19 cellular contexts compared by ENCODE assay signal in genomic region chr1:85888961-85889360, GRCh38.
DNase-seq lines count a peak whose midpoint lies in the region; ATAC-seq and TF ChIP-seq lines count a peak whose summit lies in the region.
"Had no signal": no experiment of that assay in that cellular context is flagged by ENCODE, and none has a peak within 500 bp of the region (broad histone marks: within the 10 kb centered on the region; RNA-seq: fewer than 3 reads in every experiment).

No MANE protein-coding gene starts in this region.

- BruUV-seq in MCF 10A (replicated peaks; lab: Mats Ljungman, UMichigan) (no TSS peak), mammary epithelial cell (replicated peaks; lab: Mats Ljungman, UMichigan) (no TSS peak)

- dilution Hi-C loops in mammary epithelial cell (cut with HindIII; ENCODE audit: low sequenced_read_pairs): no loop called here

- no peak overlapping the region for H3K27ac ChIP-seq in mammary epithelial cell (ENCODE audit: insufficient read depth, low read depth, low read length)
- H3K27ac ChIP-seq: GM23248 had no signal

- H3K4me3 ChIP-seq in mammary epithelial cell (replicated peaks in 1 of 3; ENCODE audit: insufficient read depth in 1 of 3, low read depth in 2 of 3, low read length in 3 of 3) (no peak overlapping the region), cardiac fibroblast (replicated peaks in 1 of 2; ENCODE audit: low read depth in 2 of 2, low read length in 2 of 2) (no peak overlapping the region)
- H3K4me3 ChIP-seq: GM23248, HAP-1 had no signal

- POLR2A ChIA-PET in MCF 10A (lab: Yijun Ruan, JAX): interaction anchor here (1.1 kb wide), 1 partner anchor 308 kb away, joined by 4 read pairs; no protein-coding TSS in a partner anchor

- no peaks in the 10 kb centered on the region for H3K4me1 ChIP-seq in mammary epithelial cell (ENCODE audit: insufficient read depth, low read length)
- H3K4me1 ChIP-seq: BE2C had no signal

- H3K79me2 ChIP-seq in mammary epithelial cell (ENCODE audit: insufficient read depth, low read length): no peaks in the 10 kb centered on the region

- DNase-seq in MCF 10A (ENCODE audit: unreplicated experiment) (peak; percentile 33), mammary epithelial cell (no peak), cardiac fibroblast (ENCODE audit: low read depth in 2 of 2) (peak; percentile 20 to 25), fibroblast of gingiva (ENCODE audit: low read depth) (peak; percentile 80), iris pigment epithelial cell (ENCODE audit: low read depth) (peak; percentile 3), DMS79 (lab: John Stamatoyannopoulos, UW) (no peak), Right ventricle myocardium inferior (ENCODE audit: missing footprints) (no peak)
- DNase-seq: 8988T; BE2C; C1 segment of cervical spinal cord; CD4-positive, CD25-positive, alpha-beta regulatory T cell; CD8-positive, alpha-beta memory T cell; COR-L47; DMS 273 treated with DMSO at 0.1 percent for 48 hours; DMS53; GM23248 had no signal

- H4K20me1 ChIP-seq in mammary epithelial cell (ENCODE audit: insufficient read depth, low read length): no peaks in the 10 kb centered on the region

- CTCF ChIA-PET in MCF 10A (lab: Yijun Ruan, JAX) (interaction anchor here (0.6 to 1.3 kb wide), 5 partner anchors 9 to 631 kb away, joined by 3 to 9 read pairs (median 5); partner anchors contain the start of gene ZNHIT6), mammary epithelial cell (lab: Charles Lee; ENCODE audit: low non-redundant PET) (no interaction called here)

- H3K4me3 Mint-ChIP-seq in MCF 10A (ENCODE audit: unreplicated experiment): no peak overlapping the region
- H3K4me3 Mint-ChIP-seq: CD4-positive, CD25-positive, alpha-beta regulatory T cell; CD8-positive, alpha-beta memory T cell; IgD-negative memory B cell had no signal

- H3K9me3 ChIP-seq in mammary epithelial cell (replicated peaks; ENCODE audit: insufficient read depth, low read length): no peaks in the 10 kb centered on the region
- H3K9me3 ChIP-seq: BE2C, HAP-1 had no signal

- no peaks in the 10 kb centered on the region for H3K9me3 Mint-ChIP-seq in MCF 10A (ENCODE audit: unreplicated experiment)
- H3K9me3 Mint-ChIP-seq: IgD-negative memory B cell had no signal

- TF ChIP-seq CTCF in MCF 10A (IDR thresholded peaks at IDR 0.05; ENCODE audit: unreplicated experiment) (no peak), mammary epithelial cell (conservative IDR thresholded peaks at IDR 0.05 in 1 of 2, IDR thresholded peaks at IDR 0.05 in 1 of 2; ENCODE audit: extremely low read depth in 1 of 2, insufficient read depth in 1 of 2, low read depth in 1 of 2, low read length in 2 of 2) (no peak), cardiac fibroblast (IDR thresholded peaks at IDR 0.05; ENCODE audit: low read depth, low read length) (no peak)

- in situ Hi-C loops in mammary epithelial cell (cut with MboI; ENCODE audit: low sequenced_read_pairs in 2 of 2): loop anchor here (25.0 kb wide), 2 partner anchors 402 to 577 kb away; no protein-coding TSS in a partner anchor

- no peaks in the 10 kb centered on the region for H3K4me1 Mint-ChIP-seq in MCF 10A (ENCODE audit: insufficient read depth, unreplicated experiment)
- H3K4me1 Mint-ChIP-seq: CD4-positive, CD25-positive, alpha-beta regulatory T cell; CD8-positive, alpha-beta memory T cell; IgD-negative memory B cell had no signal

- H3K27me3 ChIP-seq in mammary epithelial cell (ENCODE audit: insufficient read depth, low read length): no peaks in the 10 kb centered on the region
- H3K27me3 ChIP-seq: BE2C had no signal

- WGBS in mammary epithelial cell (ENCODE audit: low coverage, missing lambda C conversion rate): 45% methylated on average over 3 of the region's 3 CpGs

- H3K9ac ChIP-seq in mammary epithelial cell (ENCODE audit: insufficient read depth, low read length): no peak overlapping the region
- H3K9ac ChIP-seq: GM23248 had no signal

- H3K4me2 ChIP-seq in mammary epithelial cell (ENCODE audit: insufficient read depth, low read depth, low read length): no peak overlapping the region

- ATAC-seq in HG02981 (IDR thresholded peaks at IDR 0.05; ENCODE audit: unreplicated experiment): no peak
- ATAC-seq in Right ventricle myocardium inferior: no peak

- no peak overlapping the region for H2AFZ ChIP-seq in mammary epithelial cell (ENCODE audit: low read depth, low read length)
- H2AFZ ChIP-seq: GM23248 had no signal

- peaks cover 13% of the 10 kb centered on the region for H3K27me3 Mint-ChIP-seq in MCF 10A (ENCODE audit: insufficient read depth, unreplicated experiment)
- H3K27me3 Mint-ChIP-seq: CD4-positive, CD25-positive, alpha-beta regulatory T cell; CD8-positive, alpha-beta memory T cell; IgD-negative memory B cell had no signal

- intact Hi-C loops in MCF 10A (cut with micrococcal nuclease): loop anchor here (10.0 kb wide), 1 partner anchor 394 kb away; no protein-coding TSS in a partner anchor
- intact Hi-C loops in mammary epithelial cell (cut with micrococcal nuclease): loop anchor here (10.0 kb wide), 2 partner anchors 274 to 394 kb away; no protein-coding TSS in a partner anchor
- intact Hi-C loops in Right ventricle myocardium inferior (cut with DNase I): no loop called here

- no peaks in the 10 kb centered on the region for H3K36me3 ChIP-seq in mammary epithelial cell (ENCODE audit: insufficient read depth, low read length)
- H3K36me3 ChIP-seq: BE2C, HAP-1 had no signal

- H3K36me3 Mint-ChIP-seq in MCF 10A (ENCODE audit: insufficient read depth, unreplicated experiment): no peaks in the 10 kb centered on the region
- H3K36me3 Mint-ChIP-seq: CD4-positive, CD25-positive, alpha-beta regulatory T cell; CD8-positive, alpha-beta memory T cell; IgD-negative memory B cell had no signal

- H3K27ac Mint-ChIP-seq in MCF 10A (ENCODE audit: low read depth, unreplicated experiment): no peak overlapping the region
- H3K27ac Mint-ChIP-seq: CD4-positive, CD25-positive, alpha-beta regulatory T cell; CD8-positive, alpha-beta memory T cell; IgD-negative memory B cell had no signal

Comparison
In these comparisons a context has a peak if more than half of its experiments do, and no peak if none do; other contexts are left out.
1. DNase-seq: peak in MCF 10A (single experiment), cardiac fibroblast (2 of 2), fibroblast of gingiva (single experiment) and iris pigment epithelial cell (single experiment); none in mammary epithelial cell (single experiment), DMS79 (single experiment) and Right ventricle myocardium inferior (single experiment).